Comparison of ENCODE assay signal across 1 cellular context in the genomic region with DNA sequence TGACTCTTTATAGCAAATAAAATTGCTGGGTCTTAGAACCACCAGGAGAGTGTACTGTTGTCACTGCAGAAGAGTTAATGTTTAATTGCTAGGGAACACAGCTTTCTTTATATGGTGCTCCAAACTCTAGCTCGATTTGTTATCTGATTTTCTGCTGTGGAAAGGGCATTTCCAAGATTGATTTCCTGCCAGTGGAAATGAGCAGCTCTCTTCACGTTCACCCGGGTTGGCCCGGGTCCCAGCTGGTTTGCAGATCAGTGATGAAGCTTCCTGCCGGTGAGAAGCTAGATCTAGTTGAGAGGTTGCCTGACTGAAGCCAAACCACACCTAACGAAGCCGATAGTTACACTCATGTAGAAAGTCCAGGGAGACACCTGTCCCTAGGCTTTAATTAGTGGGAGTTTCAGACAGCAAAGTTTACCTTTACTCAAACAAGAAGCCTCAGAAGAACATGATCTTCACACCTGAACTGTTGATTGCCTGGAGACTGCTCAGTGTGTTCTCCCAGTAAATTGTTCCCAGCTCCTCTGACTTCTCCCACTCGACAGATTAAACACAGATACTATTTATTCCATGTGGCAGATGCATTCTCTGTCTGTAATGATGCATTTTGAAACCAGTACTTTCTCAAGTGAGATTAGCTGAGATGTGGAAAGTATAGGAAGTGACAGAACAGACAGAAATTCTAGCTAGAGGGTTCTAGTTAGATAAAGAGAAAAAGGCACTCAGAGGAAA.
TF ChIP-seq lines count a peak whose summit lies in the region.

No MANE protein-coding gene starts in this region.

TF ChIP-seq in GM12878, 131 proteins besides CTCF, POLR2A, EP300 and RAD21 (continued from another document):
- TF ChIP-seq, protein P1, sequence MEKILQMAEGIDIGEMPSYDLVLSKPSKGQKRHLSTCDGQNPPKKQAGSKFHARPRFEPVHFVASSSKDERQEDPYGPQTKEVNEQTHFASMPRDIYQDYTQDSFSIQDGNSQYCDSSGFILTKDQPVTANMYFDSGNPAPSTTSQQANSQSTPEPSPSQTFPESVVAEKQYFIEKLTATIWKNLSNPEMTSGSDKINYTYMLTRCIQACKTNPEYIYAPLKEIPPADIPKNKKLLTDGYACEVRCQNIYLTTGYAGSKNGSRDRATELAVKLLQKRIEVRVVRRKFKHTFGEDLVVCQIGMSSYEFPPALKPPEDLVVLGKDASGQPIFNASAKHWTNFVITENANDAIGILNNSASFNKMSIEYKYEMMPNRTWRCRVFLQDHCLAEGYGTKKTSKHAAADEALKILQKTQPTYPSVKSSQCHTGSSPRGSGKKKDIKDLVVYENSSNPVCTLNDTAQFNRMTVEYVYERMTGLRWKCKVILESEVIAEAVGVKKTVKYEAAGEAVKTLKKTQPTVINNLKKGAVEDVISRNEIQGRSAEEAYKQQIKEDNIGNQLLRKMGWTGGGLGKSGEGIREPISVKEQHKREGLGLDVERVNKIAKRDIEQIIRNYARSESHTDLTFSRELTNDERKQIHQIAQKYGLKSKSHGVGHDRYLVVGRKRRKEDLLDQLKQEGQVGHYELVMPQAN (conservative IDR thresholded peaks at IDR 0.05): no peak
- TF ChIP-seq ZNF274 (IDR thresholded peaks at IDR 0.05; ENCODE audit: insufficient read depth, insufficient read length): no peak
- TF ChIP-seq JUNB (IDR thresholded peaks at IDR 0.05): peak; percentile 72
- TF ChIP-seq NR2C2 (IDR thresholded peaks at IDR 0.05; ENCODE audit: borderline replicate concordance, control insufficient read depth, insufficient read length, low read depth): no peak
- TF ChIP-seq, protein P2, sequence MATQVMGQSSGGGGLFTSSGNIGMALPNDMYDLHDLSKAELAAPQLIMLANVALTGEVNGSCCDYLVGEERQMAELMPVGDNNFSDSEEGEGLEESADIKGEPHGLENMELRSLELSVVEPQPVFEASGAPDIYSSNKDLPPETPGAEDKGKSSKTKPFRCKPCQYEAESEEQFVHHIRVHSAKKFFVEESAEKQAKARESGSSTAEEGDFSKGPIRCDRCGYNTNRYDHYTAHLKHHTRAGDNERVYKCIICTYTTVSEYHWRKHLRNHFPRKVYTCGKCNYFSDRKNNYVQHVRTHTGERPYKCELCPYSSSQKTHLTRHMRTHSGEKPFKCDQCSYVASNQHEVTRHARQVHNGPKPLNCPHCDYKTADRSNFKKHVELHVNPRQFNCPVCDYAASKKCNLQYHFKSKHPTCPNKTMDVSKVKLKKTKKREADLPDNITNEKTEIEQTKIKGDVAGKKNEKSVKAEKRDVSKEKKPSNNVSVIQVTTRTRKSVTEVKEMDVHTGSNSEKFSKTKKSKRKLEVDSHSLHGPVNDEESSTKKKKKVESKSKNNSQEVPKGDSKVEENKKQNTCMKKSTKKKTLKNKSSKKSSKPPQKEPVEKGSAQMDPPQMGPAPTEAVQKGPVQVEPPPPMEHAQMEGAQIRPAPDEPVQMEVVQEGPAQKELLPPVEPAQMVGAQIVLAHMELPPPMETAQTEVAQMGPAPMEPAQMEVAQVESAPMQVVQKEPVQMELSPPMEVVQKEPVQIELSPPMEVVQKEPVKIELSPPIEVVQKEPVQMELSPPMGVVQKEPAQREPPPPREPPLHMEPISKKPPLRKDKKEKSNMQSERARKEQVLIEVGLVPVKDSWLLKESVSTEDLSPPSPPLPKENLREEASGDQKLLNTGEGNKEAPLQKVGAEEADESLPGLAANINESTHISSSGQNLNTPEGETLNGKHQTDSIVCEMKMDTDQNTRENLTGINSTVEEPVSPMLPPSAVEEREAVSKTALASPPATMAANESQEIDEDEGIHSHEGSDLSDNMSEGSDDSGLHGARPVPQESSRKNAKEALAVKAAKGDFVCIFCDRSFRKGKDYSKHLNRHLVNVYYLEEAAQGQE (IDR thresholded peaks at IDR 0.05; ENCODE audit: low read depth, low read length): no peak
- peak; percentile 91 to 93; a peak in 3 of 4 replicates for TF ChIP-seq IKZF2 (IDR thresholded peaks at IDR 0.05)
- TF ChIP-seq, protein P3, sequence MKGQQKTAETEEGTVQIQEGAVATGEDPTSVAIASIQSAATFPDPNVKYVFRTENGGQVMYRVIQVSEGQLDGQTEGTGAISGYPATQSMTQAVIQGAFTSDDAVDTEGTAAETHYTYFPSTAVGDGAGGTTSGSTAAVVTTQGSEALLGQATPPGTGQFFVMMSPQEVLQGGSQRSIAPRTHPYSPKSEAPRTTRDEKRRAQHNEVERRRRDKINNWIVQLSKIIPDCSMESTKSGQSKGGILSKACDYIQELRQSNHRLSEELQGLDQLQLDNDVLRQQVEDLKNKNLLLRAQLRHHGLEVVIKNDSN (IDR thresholded peaks at IDR 0.05; ENCODE audit: borderline replicate concordance, extremely low read length, insufficient read depth, low read depth, low read length): no peak
- TF ChIP-seq, protein P4, sequence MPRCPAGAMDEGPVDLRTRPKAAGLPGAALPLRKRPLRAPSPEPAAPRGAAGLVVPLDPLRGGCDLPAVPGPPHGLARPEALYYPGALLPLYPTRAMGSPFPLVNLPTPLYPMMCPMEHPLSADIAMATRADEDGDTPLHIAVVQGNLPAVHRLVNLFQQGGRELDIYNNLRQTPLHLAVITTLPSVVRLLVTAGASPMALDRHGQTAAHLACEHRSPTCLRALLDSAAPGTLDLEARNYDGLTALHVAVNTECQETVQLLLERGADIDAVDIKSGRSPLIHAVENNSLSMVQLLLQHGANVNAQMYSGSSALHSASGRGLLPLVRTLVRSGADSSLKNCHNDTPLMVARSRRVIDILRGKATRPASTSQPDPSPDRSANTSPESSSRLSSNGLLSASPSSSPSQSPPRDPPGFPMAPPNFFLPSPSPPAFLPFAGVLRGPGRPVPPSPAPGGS (IDR thresholded peaks at IDR 0.05; ENCODE audit: borderline replicate concordance, insufficient read depth, low read depth, low read length, poor library complexity, severe bottlenecking): peak; percentile 59
- peak; percentile 97 for TF ChIP-seq BCL11A (IDR thresholded peaks at IDR 0.05; ENCODE audit: low read depth, low read length)
- TF ChIP-seq MTA2 (IDR thresholded peaks at IDR 0.05; ENCODE audit: low read depth): peak; percentile 98
- TF ChIP-seq NR2C1 (IDR thresholded peaks at IDR 0.05): no peak
- no peak for TF ChIP-seq NFXL1 (IDR thresholded peaks at IDR 0.05; ENCODE audit: borderline replicate concordance)
- 0 out of 2 replicates have a peak, but pooled peaks have one; percentile 32 for TF ChIP-seq JUND (IDR thresholded peaks at IDR 0.05; ENCODE audit: low read depth, low read length)
- TF ChIP-seq STAT3 (IDR thresholded peaks at IDR 0.05; ENCODE audit: low read depth, low read length): no peak
- TF ChIP-seq, protein P5, sequence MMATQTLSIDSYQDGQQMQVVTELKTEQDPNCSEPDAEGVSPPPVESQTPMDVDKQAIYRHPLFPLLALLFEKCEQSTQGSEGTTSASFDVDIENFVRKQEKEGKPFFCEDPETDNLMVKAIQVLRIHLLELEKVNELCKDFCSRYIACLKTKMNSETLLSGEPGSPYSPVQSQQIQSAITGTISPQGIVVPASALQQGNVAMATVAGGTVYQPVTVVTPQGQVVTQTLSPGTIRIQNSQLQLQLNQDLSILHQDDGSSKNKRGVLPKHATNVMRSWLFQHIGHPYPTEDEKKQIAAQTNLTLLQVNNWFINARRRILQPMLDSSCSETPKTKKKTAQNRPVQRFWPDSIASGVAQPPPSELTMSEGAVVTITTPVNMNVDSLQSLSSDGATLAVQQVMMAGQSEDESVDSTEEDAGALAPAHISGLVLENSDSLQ (IDR thresholded peaks at IDR 0.05): no peak
- TF ChIP-seq ATF7 (IDR thresholded peaks at IDR 0.05; ENCODE audit: low read depth): no peak
- TF ChIP-seq SP1 (IDR thresholded peaks at IDR 0.05; ENCODE audit: low read depth, low read length): peak; percentile 25
- TF ChIP-seq SREBF2 (IDR thresholded peaks at IDR 0.05; ENCODE audit: low read length): no peak
- TF ChIP-seq MTA3 (IDR thresholded peaks at IDR 0.05; ENCODE audit: borderline replicate concordance, low read length): peak; percentile 93
- TF ChIP-seq POLR2AphosphoS2 (IDR thresholded peaks at IDR 0.05; ENCODE audit: low read depth, low read length): no peak
- TF ChIP-seq TCF12 (IDR thresholded peaks at IDR 0.05; ENCODE audit: low read depth, low read length): peak; percentile 90
- peak; percentile 85 for TF ChIP-seq FOXM1 (IDR thresholded peaks at IDR 0.05; ENCODE audit: low read depth, low read length)
- TF ChIP-seq PML (IDR thresholded peaks at IDR 0.05; ENCODE audit: low read length): peak; percentile 55; the same call in 1 of the 2 replicates
- 0 out of 3 replicates have a peak, but pooled peaks of 1 of the 2 experiments have one; percentile 31 for TF ChIP-seq EGR1 (IDR thresholded peaks at IDR 0.05; ENCODE audit: borderline replicate concordance in 1 of 2, low read depth in 2 of 2, low read length in 2 of 2)
- peak; percentile 44; the same call in 1 of the 2 replicates for TF ChIP-seq PAX5 (IDR thresholded peaks at IDR 0.05; ENCODE audit: borderline replicate concordance, low read depth, low read length)
- TF ChIP-seq GABPA (IDR thresholded peaks at IDR 0.05; ENCODE audit: low read depth): peak; percentile 40; the same call in 1 of the 2 replicates
- TF ChIP-seq ZSCAN29 (IDR thresholded peaks at IDR 0.05): no peak
- TF ChIP-seq BHLHE40 (IDR thresholded peaks at IDR 0.05; ENCODE audit: borderline replicate concordance in 1 of 2, low read depth in 2 of 2, low read length in 1 of 2): peak; percentile 38 to 47; a peak in 2 of 4 replicates
- TF ChIP-seq SMAD1 (IDR thresholded peaks at IDR 0.05; ENCODE audit: low read depth, partially characterized antibody): peak; percentile 43
- peak; percentile 96 for TF ChIP-seq NFIC (IDR thresholded peaks at IDR 0.05; ENCODE audit: low read depth, low read length)
- no peak for TF ChIP-seq SIN3A (IDR thresholded peaks at IDR 0.05; ENCODE audit: low read depth, low read length)
- TF ChIP-seq BMI1 (IDR thresholded peaks at IDR 0.05; ENCODE audit: borderline replicate concordance): peak; percentile 31; the same call in 1 of the 2 replicates
- TF ChIP-seq, protein P6, sequence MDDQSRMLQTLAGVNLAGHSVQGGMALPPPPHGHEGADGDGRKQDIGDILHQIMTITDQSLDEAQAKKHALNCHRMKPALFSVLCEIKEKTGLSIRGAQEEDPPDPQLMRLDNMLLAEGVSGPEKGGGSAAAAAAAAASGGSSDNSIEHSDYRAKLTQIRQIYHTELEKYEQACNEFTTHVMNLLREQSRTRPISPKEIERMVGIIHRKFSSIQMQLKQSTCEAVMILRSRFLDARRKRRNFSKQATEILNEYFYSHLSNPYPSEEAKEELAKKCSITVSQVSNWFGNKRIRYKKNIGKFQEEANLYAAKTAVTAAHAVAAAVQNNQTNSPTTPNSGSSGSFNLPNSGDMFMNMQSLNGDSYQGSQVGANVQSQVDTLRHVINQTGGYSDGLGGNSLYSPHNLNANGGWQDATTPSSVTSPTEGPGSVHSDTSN (IDR thresholded peaks at IDR 0.05; ENCODE audit: insufficient replicate concordance, low read depth, low read length): peak; percentile 42
- peak; percentile 92 for TF ChIP-seq TCF3 (IDR thresholded peaks at IDR 0.05; ENCODE audit: borderline replicate concordance, insufficient read depth, low read depth, low read length)
- TF ChIP-seq DPF2 (IDR thresholded peaks at IDR 0.05): peak; percentile 96
- no peak for TF ChIP-seq HDAC2 (IDR thresholded peaks at IDR 0.05)
- TF ChIP-seq NR2F1 (conservative IDR thresholded peaks at IDR 0.05): 0 out of 2 replicates have a peak, but pooled peaks have one; percentile 40
- TF ChIP-seq, protein P7, sequence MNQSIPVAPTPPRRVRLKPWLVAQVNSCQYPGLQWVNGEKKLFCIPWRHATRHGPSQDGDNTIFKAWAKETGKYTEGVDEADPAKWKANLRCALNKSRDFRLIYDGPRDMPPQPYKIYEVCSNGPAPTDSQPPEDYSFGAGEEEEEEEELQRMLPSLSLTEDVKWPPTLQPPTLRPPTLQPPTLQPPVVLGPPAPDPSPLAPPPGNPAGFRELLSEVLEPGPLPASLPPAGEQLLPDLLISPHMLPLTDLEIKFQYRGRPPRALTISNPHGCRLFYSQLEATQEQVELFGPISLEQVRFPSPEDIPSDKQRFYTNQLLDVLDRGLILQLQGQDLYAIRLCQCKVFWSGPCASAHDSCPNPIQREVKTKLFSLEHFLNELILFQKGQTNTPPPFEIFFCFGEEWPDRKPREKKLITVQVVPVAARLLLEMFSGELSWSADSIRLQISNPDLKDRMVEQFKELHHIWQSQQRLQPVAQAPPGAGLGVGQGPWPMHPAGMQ (IDR thresholded peaks at IDR 0.05; ENCODE audit: borderline replicate concordance): no peak
- TF ChIP-seq SPI1 (IDR thresholded peaks at IDR 0.05; ENCODE audit: borderline replicate concordance, insufficient read depth, low read depth, low read length): no peak
- TF ChIP-seq GATAD2B (conservative IDR thresholded peaks at IDR 0.05; ENCODE audit: low read depth): peak; percentile 74; the same call in 1 of the 2 replicates
- peak; percentile 90 for TF ChIP-seq RUNX3 (IDR thresholded peaks at IDR 0.05; ENCODE audit: low read length)
- TF ChIP-seq, protein P8, sequence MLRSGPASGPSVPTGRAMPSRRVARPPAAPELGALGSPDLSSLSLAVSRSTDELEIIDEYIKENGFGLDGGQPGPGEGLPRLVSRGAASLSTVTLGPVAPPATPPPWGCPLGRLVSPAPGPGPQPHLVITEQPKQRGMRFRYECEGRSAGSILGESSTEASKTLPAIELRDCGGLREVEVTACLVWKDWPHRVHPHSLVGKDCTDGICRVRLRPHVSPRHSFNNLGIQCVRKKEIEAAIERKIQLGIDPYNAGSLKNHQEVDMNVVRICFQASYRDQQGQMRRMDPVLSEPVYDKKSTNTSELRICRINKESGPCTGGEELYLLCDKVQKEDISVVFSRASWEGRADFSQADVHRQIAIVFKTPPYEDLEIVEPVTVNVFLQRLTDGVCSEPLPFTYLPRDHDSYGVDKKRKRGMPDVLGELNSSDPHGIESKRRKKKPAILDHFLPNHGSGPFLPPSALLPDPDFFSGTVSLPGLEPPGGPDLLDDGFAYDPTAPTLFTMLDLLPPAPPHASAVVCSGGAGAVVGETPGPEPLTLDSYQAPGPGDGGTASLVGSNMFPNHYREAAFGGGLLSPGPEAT (IDR thresholded peaks at IDR 0.05; ENCODE audit: low read depth): peak; percentile 67; the same call in 1 of the 2 replicates
- TF ChIP-seq CHD2 (IDR thresholded peaks at IDR 0.05; ENCODE audit: borderline replicate concordance, low read depth, low read length): 0 out of 2 replicates have a peak, but pooled peaks have one; percentile 37
- TF ChIP-seq TBL1XR1 (IDR thresholded peaks at IDR 0.05; ENCODE audit: low read depth, low read length): peak; percentile 43; the same call in 1 of the 2 replicates
- TF ChIP-seq TARDBP (IDR thresholded peaks at IDR 0.05; ENCODE audit: borderline replicate concordance): no peak
- TF ChIP-seq WRNIP1 (IDR thresholded peaks at IDR 0.05; ENCODE audit: borderline replicate concordance, low read depth, low read length): no peak
- TF ChIP-seq SUPT20H (IDR thresholded peaks at IDR 0.05; ENCODE audit: borderline replicate concordance, control insufficient read depth, low read depth, low read length): no peak
- no peak for TF ChIP-seq RBBP5 (conservative IDR thresholded peaks at IDR 0.05)
